10 cellular contexts compared by ENCODE assay signal in genomic region chr10:71765907-71766716, GRCh38. TPM values are rescaled to one million over a fixed set of nuclear protein-coding genes. Genes with fewer than 3 reads are reported as not detected.
A peak's percentile ranks its signal among the peaks of the same experiment; 100 is the strongest.
DNase-seq lines count a peak whose midpoint lies in the region; ATAC-seq and TF ChIP-seq lines count a peak whose summit lies in the region.
"Had no signal": no experiment of that assay in that cellular context is flagged by ENCODE, and none has a peak within 500 bp of the region (broad histone marks: within the 10 kb centered on the region; RNA-seq: fewer than 3 reads in every experiment).

No MANE protein-coding gene starts in this region.

- in situ Hi-C loops in brain microvascular endothelial cell (cut with HindIII; ENCODE audit: low pct_ligation_motif_present, low sequenced_read_pairs): no loop called here

- CTCF ChIA-PET in activated CD8-positive, alpha-beta memory T cell treated with anti-CD3 and anti-CD28 coated beads, Interleukin-2, amount 10 ng/mL, durations not matched to agents 7 days and 5 days (lab: Charles Lee): interaction anchor here (1.2 to 10.9 kb wide), 9 partner anchors 8 to 70 kb away, joined by 4 to 149 read pairs (median 12); partner anchors contain the start of gene VSIR

- H3K27ac ChIP-seq in brain microvascular endothelial cell (peak overlapping the region; percentile 94), mucosa of rectum (ENCODE audit: low read depth in 2 of 2, low read length in 2 of 2) (peak overlapping the region; percentile 97), thoracic aorta (peak overlapping the region; percentile 93 to 98)

- H3K4me3 Mint-ChIP-seq in activated CD8-positive, alpha-beta memory T cell treated with anti-CD3 and anti-CD28 coated beads, Interleukin-2, amount 10 ng/mL, durations not matched to agents 7 days and 5 days: no peak overlapping the region

- peaks cover 23% of the 10 kb centered on the region for H3K36me3 Mint-ChIP-seq in activated CD8-positive, alpha-beta memory T cell treated with anti-CD3 and anti-CD28 coated beads, Interleukin-2, amount 10 ng/mL, durations not matched to agents 7 days and 5 days

- TF ChIP-seq CTCF in brain microvascular endothelial cell (IDR thresholded peaks at IDR 0.05; ENCODE audit: low read depth, low read length, missing control alignments): no peak
- no peak for TF ChIP-seq CTCF in thoracic aorta (IDR thresholded peaks at IDR 0.05)

- peak overlapping the region; percentile 90 for H3K27ac Mint-ChIP-seq in activated CD8-positive, alpha-beta memory T cell treated with anti-CD3 and anti-CD28 coated beads, Interleukin-2, amount 10 ng/mL, durations not matched to agents 7 days and 5 days

- no peak for ATAC-seq in activated CD8-positive, alpha-beta memory T cell treated with anti-CD3 and anti-CD28 coated beads, Interleukin-2, amount 10 ng/mL, durations not matched to agents 7 days and 5 days
- ATAC-seq in thoracic aorta (ENCODE audit: insufficient number of reproducible peaks, low FRiP score, low read depth): no peak

- H3K27me3 ChIP-seq in brain microvascular endothelial cell (replicated peaks) (no peaks in the 10 kb centered on the region), mucosa of rectum (ENCODE audit: control insufficient read depth in 2 of 2, insufficient read depth in 2 of 2, low read length in 2 of 2) (no peaks in the 10 kb centered on the region), thoracic aorta (replicated peaks; ENCODE audit: insufficient read depth) (no peaks in the 10 kb centered on the region)

- H3K27me3 Mint-ChIP-seq in activated CD8-positive, alpha-beta memory T cell treated with anti-CD3 and anti-CD28 coated beads, Interleukin-2, amount 10 ng/mL, durations not matched to agents 7 days and 5 days: no peaks in the 10 kb centered on the region

- H3K36me3 ChIP-seq in brain microvascular endothelial cell (replicated peaks) (peaks cover 4% of the 10 kb centered on the region), mucosa of rectum (ENCODE audit: control insufficient read depth in 2 of 2, insufficient read depth in 2 of 2, low read length in 2 of 2) (peaks cover 8 to 24% of the 10 kb centered on the region in 2 donors), thoracic aorta (peaks cover 3% of the 10 kb centered on the region)

- H3K9ac ChIP-seq in mucosa of rectum (ENCODE audit: low read depth in 1 of 2, low read length in 2 of 2): peak overlapping the region; percentile 65 to 74

- H3K9me3 ChIP-seq in mucosa of rectum (ENCODE audit: control insufficient read depth in 2 of 2, low read length in 2 of 2) (no peaks in the 10 kb centered on the region), thoracic aorta (no peaks in the 10 kb centered on the region)
- H3K9me3 ChIP-seq: mucosa of descending colon had no signal

- DNase-seq in activated CD8-positive, alpha-beta memory T cell treated with anti-CD3 and anti-CD28 coated beads, Interleukin-2, amount 10 ng/mL, durations not matched to agents 7 days and 5 days: no peak
- DNase-seq in activated CD8-positive, alpha-beta memory T cell treated with anti-CD3 and anti-CD28 coated beads, Interleukin-2, amount 50 U/mL, for 48 hours: no peak
- DNase-seq in brain microvascular endothelial cell (no peak), thoracic aorta (ENCODE audit: low spot score) (no peak), NCI-H446 treated with DMSO at 0.1 percent for 48 hours (lab: John Stamatoyannopoulos, UW) (no peak), NCI-H146 treated with DMSO at 0.1 percent for 48 hours (lab: John Stamatoyannopoulos, UW; ENCODE audit: unreplicated experiment) (no peak), kidney tubule cell (ENCODE audit: low spot score) (no peak)
- DNase-seq: RPMI8226 had no signal

- no peak overlapping the region for H3K4me3 ChIP-seq in brain microvascular endothelial cell (ENCODE audit: low read depth, low read length)
- H3K4me3 ChIP-seq in mucosa of rectum (ENCODE audit: low read length in 2 of 2): peak overlapping the region in 1 of 2 donors; percentile 45
- H3K4me3 ChIP-seq in thoracic aorta: no peak overlapping the region
- H3K4me3 ChIP-seq: mucosa of descending colon had no signal

- no peaks in the 10 kb centered on the region for H3K9me3 Mint-ChIP-seq in activated CD8-positive, alpha-beta memory T cell treated with anti-CD3 and anti-CD28 coated beads, Interleukin-2, amount 10 ng/mL, durations not matched to agents 7 days and 5 days (ENCODE audit: low read depth)

- peaks cover 57% of the 10 kb centered on the region for H3K4me1 Mint-ChIP-seq in activated CD8-positive, alpha-beta memory T cell treated with anti-CD3 and anti-CD28 coated beads, Interleukin-2, amount 10 ng/mL, durations not matched to agents 7 days and 5 days

- H3K4me1 ChIP-seq in mucosa of rectum (ENCODE audit: control insufficient read depth in 2 of 2, insufficient read depth in 2 of 2, low read length in 2 of 2) (peaks cover 66 to 69% of the 10 kb centered on the region in 2 donors), thoracic aorta (ENCODE audit: control insufficient read depth in 1 of 2, low read depth in 2 of 2) (peaks cover 53 to 74% of the 10 kb centered on the region in 2 donors)

RNA-seq across cellular contexts. Expression of gene VSIR, which starts 7.2 kb away (rescaled TPM):
- 10 to 100 TPM; 37.8 to 68.4 TPM for total RNA-seq in activated CD8-positive, alpha-beta memory T cell treated with anti-CD3 and anti-CD28 coated beads, Interleukin-2, amount 10 ng/mL, durations not matched to agents 7 days and 5 days
- 100 to 1,000 TPM in 1 of 2 donors, 10 to 100 TPM in 1; 60.7 to 119 TPM for total RNA-seq in thoracic aorta

RNA-seq across cellular contexts. Expression of gene C10orf105, which starts 46.5 kb away (rescaled TPM):
- under 1 TPM; 0.18 to 0.26 TPM for total RNA-seq in activated CD8-positive, alpha-beta memory T cell treated with anti-CD3 and anti-CD28 coated beads, Interleukin-2, amount 10 ng/mL, durations not matched to agents 7 days and 5 days
- total RNA-seq in thoracic aorta: under 1 TPM in 1 of 2 donors, not detected in 1; 0.14 TPM
